ENCODE assay signal across 8 cellular contexts in genomic region chr11:26276798-26277424, GRCh38. TPM values are rescaled to one million over a fixed set of nuclear protein-coding genes. Genes with fewer than 3 reads are reported as not detected.
DNase-seq lines count a peak whose midpoint lies in the region; ATAC-seq, FAIRE-seq and TF ChIP-seq lines count a peak whose summit lies in the region.

No MANE protein-coding gene starts in this region.

- no peaks in the 10 kb centered on the region for H4K20me1 ChIP-seq in endothelial cell of umbilical vein (replicated peaks; ENCODE audit: control insufficient read depth, extremely low read depth, insufficient read depth, low read length)

- in situ Hi-C loops in GM13976 (cut with MboI; ENCODE audit: low sequenced_read_pairs, unreplicated experiment), result no loop called here

- H3K27me3 ChIP-seq in endothelial cell of umbilical vein (ENCODE audit: control insufficient read depth in 2 of 2, insufficient read depth in 2 of 2, low read length in 2 of 2), result no peaks in the 10 kb centered on the region
- no peaks in the 10 kb centered on the region for H3K27me3 ChIP-seq in thoracic aorta (replicated peaks; ENCODE audit: insufficient read depth)

- H3K4me1 ChIP-seq in endothelial cell of umbilical vein (ENCODE audit: control insufficient read depth, extremely low read depth, insufficient read depth, low read length), result peaks cover 3% of the 10 kb centered on the region
- no peaks in the 10 kb centered on the region for H3K4me1 ChIP-seq in thoracic aorta (ENCODE audit: control insufficient read depth in 1 of 2, low read depth in 2 of 2)

- peak; percentile 80 for FAIRE-seq in endothelial cell of umbilical vein (lab: Jason Lieb, UNC)

- TF ChIP-seq CTCF in AG09319 (IDR thresholded peaks at IDR 0.05; ENCODE audit: low read depth, low read length), result peak; percentile 97
- peak; percentile 88 for TF ChIP-seq CTCF in GM13976 (IDR thresholded peaks at IDR 0.05; ENCODE audit: borderline replicate concordance, control extremely low read depth, extremely low read depth, insufficient read depth, missing control alignments)
- TF ChIP-seq CTCF in endothelial cell of umbilical vein (IDR thresholded peaks at IDR 0.05; ENCODE audit: extremely low read depth in 1 of 2, insufficient read depth in 1 of 2, low read depth in 1 of 2, low read length in 2 of 2), result peak; percentile 82 to 89
- peak; percentile 81 for TF ChIP-seq CTCF in thoracic aorta (IDR thresholded peaks at IDR 0.05)

- no peak for TF ChIP-seq POLR2A in endothelial cell of umbilical vein (IDR thresholded peaks at IDR 0.05; ENCODE audit: low read depth, low read length)

- no peaks in the 10 kb centered on the region for H3K36me3 ChIP-seq in endothelial cell of umbilical vein (ENCODE audit: control insufficient read depth in 2 of 2, extremely low read depth in 1 of 2, insufficient read depth in 2 of 2, low read length in 2 of 2)
- H3K36me3 ChIP-seq in thoracic aorta, result no peaks in the 10 kb centered on the region

- dilution Hi-C loops in endothelial cell of umbilical vein (cut with MboI; ENCODE audit: extremely low pct_ligation_motif_present, low sequenced_read_pairs), result no loop called here

- no peak overlapping the region for H3K4me2 ChIP-seq in endothelial cell of umbilical vein (ENCODE audit: insufficient read depth, low read length)

- BruUV-seq in endothelial cell of umbilical vein (replicated peaks; lab: Mats Ljungman, UMichigan), result no TSS peak

- DNase-seq in AG09319 (ENCODE audit: extremely low read depth, low read depth), result peak; percentile 38
- peak; percentile 18 for DNase-seq in GM13976 (ENCODE audit: low spot score)
- DNase-seq in NCI-H1105 treated with DMSO at 0.1 percent for 48 hours (lab: John Stamatoyannopoulos, UW), result peak; percentile 46
- DNase-seq in UCSD-AML1 (lab: John Stamatoyannopoulos, UW; ENCODE audit: unreplicated experiment), result peak; percentile 12
- peak; percentile 87 for DNase-seq in endothelial cell of umbilical vein (ENCODE audit: low read depth, low spot score)
- peak; percentile 30 for DNase-seq in middle frontal gyrus (ENCODE audit: extremely low spot score, low spot score)
- DNase-seq in thoracic aorta (ENCODE audit: low spot score), result no peak

- H3K27ac ChIP-seq in endothelial cell of umbilical vein (ENCODE audit: insufficient read depth, low read depth, low read length) (no peak overlapping the region), thoracic aorta (no peak overlapping the region)

- ATAC-seq in HG02763 (IDR thresholded peaks at IDR 0.05; ENCODE audit: unreplicated experiment) (peak; percentile 85), thoracic aorta (ENCODE audit: insufficient number of reproducible peaks, low FRiP score, low read depth) (peak; percentile 67)

- CTCF ChIA-PET in endothelial cell of umbilical vein (lab: Charles Lee), result interaction anchor here (1.0 to 3.1 kb wide), 6 partner anchors 10 to 296 kb away, joined by 3 to 69 read pairs (median 4); no protein-coding TSS in a partner anchor

- H3K79me2 ChIP-seq in endothelial cell of umbilical vein (ENCODE audit: control insufficient read depth, insufficient read depth, low read length), result no peaks in the 10 kb centered on the region

- peak overlapping the region; percentile 70 for H2AFZ ChIP-seq in endothelial cell of umbilical vein (ENCODE audit: low read depth, low read length)

- H3K4me3 ChIP-seq in endothelial cell of umbilical vein (replicated peaks in 1 of 3; ENCODE audit: insufficient read depth in 1 of 3, low read depth in 1 of 3, low read length in 3 of 3), result no peak overlapping the region
- no peak overlapping the region for H3K4me3 ChIP-seq in thoracic aorta

- POLR2A ChIA-PET in endothelial cell of umbilical vein (lab: Charles Lee), result no interaction called here

- no peak overlapping the region for H3K9ac ChIP-seq in endothelial cell of umbilical vein (replicated peaks; ENCODE audit: extremely low read depth, insufficient read depth, low read length)

- intact Hi-C loops in endothelial cell of umbilical vein (cut with micrococcal nuclease), result loop anchor here (1.0 to 5.0 kb wide), 3 partner anchors 50 to 295 kb away; no protein-coding TSS in a partner anchor

- H3K9me3 ChIP-seq in endothelial cell of umbilical vein (replicated peaks; ENCODE audit: control insufficient read depth, insufficient read depth, low read length) (no peaks in the 10 kb centered on the region), thoracic aorta (no peaks in the 10 kb centered on the region)

- no peaks in the 10 kb centered on the region for H3K9me1 ChIP-seq in endothelial cell of umbilical vein (replicated peaks; ENCODE audit: control insufficient read depth, extremely low read depth, insufficient read depth, low read length)

TF ChIP-seq in endothelial cell of umbilical vein, 7 proteins besides CTCF, POLR2A, EP300 and RAD21:
- no peak for TF ChIP-seq MAX (IDR thresholded peaks at IDR 0.05; ENCODE audit: insufficient read depth, insufficient read length)
- no peak for TF ChIP-seq POLR2AphosphoS5 (IDR thresholded peaks at IDR 0.05; ENCODE audit: insufficient read depth, low read depth, low read length)
- TF ChIP-seq GATA2 (IDR thresholded peaks at IDR 0.05; ENCODE audit: insufficient read depth, insufficient read length, low read depth, low read length), result no peak
- TF ChIP-seq MYC (IDR thresholded peaks at IDR 0.05; ENCODE audit: low read depth, low read length), result no peak
- TF ChIP-seq FOS (IDR thresholded peaks at IDR 0.05; ENCODE audit: borderline replicate concordance, insufficient read depth, low read length), result no peak
- no peak for TF ChIP-seq EZH2 (IDR thresholded peaks at IDR 0.05; ENCODE audit: borderline replicate concordance, low read depth, low read length, severe bottlenecking)
- no peak for TF ChIP-seq JUN (IDR thresholded peaks at IDR 0.05; ENCODE audit: borderline replicate concordance, insufficient read depth, insufficient read length, low read depth)

RNA-seq across cellular contexts. Expression of gene ANO3, which starts 55.0 kb away (rescaled TPM):
- total RNA-seq in endothelial cell of umbilical vein (not detected in 2 replicates), thoracic aorta (10 to 100 TPM in 1 of 2 donors, under 1 TPM in 1; 0.71 to 13.4 TPM)
- polyA plus RNA-seq in endothelial cell of umbilical vein, result not detected in 2 replicates
- polyA plus RNA-seq in endothelial cell of umbilical vein (2011; cell fraction: cytosol; rRNA removed), result not detected in 2 replicates
- polyA plus RNA-seq in endothelial cell of umbilical vein (2011; cell fraction: nucleus; rRNA removed), result not detected in 2 replicates
- polyA plus RNA-seq in endothelial cell of umbilical vein (2012), result not detected in 2 replicates
- not detected in 2 replicates for polyA minus RNA-seq in endothelial cell of umbilical vein
- not detected for polyA minus RNA-seq in endothelial cell of umbilical vein (2011; cell fraction: cytosol; rRNA and poly(A)+ RNA removed)
- not detected in 2 replicates for polyA minus RNA-seq in endothelial cell of umbilical vein (2011; cell fraction: nucleus; rRNA and poly(A)+ RNA removed)
